In the genomic region with DNA sequence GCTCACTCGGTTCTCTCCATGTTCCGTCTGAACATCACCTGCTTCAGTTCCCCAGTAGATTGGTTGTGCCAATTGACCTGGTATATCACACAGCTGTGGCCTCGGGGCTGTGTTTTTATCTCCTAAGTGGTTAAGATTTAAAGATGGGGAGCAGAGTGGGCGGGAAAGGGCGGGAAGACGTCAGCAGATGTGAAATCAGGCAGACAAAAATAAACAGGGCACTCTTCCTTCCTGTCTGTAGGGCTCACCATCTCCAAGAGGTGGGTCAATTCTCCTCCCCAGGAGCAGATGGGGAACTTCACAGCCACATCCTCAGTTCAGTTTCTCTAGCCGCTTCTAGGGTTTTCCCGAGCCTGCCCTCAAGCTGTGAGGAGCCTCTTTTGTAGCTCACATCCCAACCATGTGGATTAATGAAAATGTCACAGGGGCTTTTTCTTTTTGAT, we compare ENCODE assay signal across 8 cellular contexts. TPM values are rescaled to one million over a fixed set of nuclear protein-coding genes. Genes with fewer than 3 reads are reported as not detected.
DNase-seq lines count a peak whose midpoint lies in the region; ATAC-seq and TF ChIP-seq lines count a peak whose summit lies in the region.

No MANE protein-coding gene starts in this region.

- H3K27ac ChIP-seq in Karpas-422 (ENCODE audit: low read length) (no peak overlapping the region), thyroid gland (no peak overlapping the region)

- 82% methylated on average over 8 of the region's 8 CpGs for WGBS in thyroid gland, 2 donors

- peak; percentile 27 for ATAC-seq in GM19468 (IDR thresholded peaks at IDR 0.05; ENCODE audit: extremely low read depth, unreplicated experiment)
- ATAC-seq in central memory CD8-positive, alpha-beta T cell (replicated peaks; ENCODE audit: extremely low read depth, poor library complexity, severe bottlenecking) = peak; percentile 62

- H3K36me3 ChIP-seq in BE2C (no peaks in the 10 kb centered on the region), Karpas-422 (ENCODE audit: insufficient read depth, low read length) (no peaks in the 10 kb centered on the region), thyroid gland (no peaks in the 10 kb centered on the region)

- no peak overlapping the region for H3K27ac Mint-ChIP-seq in central memory CD8-positive, alpha-beta T cell (ENCODE audit: low read depth)

- peaks cover 8% of the 10 kb centered on the region for H3K27me3 Mint-ChIP-seq in central memory CD8-positive, alpha-beta T cell

- no peak overlapping the region for H3K4me2 ChIP-seq in Karpas-422 (ENCODE audit: low read depth, low read length, poor library complexity, severe bottlenecking)

- no peak overlapping the region for H3K9ac ChIP-seq in Karpas-422 (ENCODE audit: low read length)

- peak; percentile 63 for DNase-seq in CD1c-positive myeloid dendritic cell (ENCODE audit: extremely low spot score)
- peak; percentile 75 to 76 for DNase-seq in Kasumi-1 (lab: John Stamatoyannopoulos, UW)
- no peak for DNase-seq in central memory CD8-positive, alpha-beta T cell (ENCODE audit: low spot score in 2 of 2)
- no peak for DNase-seq in DMS53 treated with DMSO at 0.1 percent for 48 hours (lab: John Stamatoyannopoulos, UW; ENCODE audit: unreplicated experiment)
- no peak for DNase-seq in BE2C
- DNase-seq in Karpas-422 = no peak
- no peak for DNase-seq in thyroid gland

- no peaks in the 10 kb centered on the region for H3K9me2 ChIP-seq in Karpas-422 (replicated peaks; ENCODE audit: insufficient read depth, low read length)

- H3K36me3 Mint-ChIP-seq in central memory CD8-positive, alpha-beta T cell (ENCODE audit: insufficient read depth) = peaks cover 3% of the 10 kb centered on the region

- H3K4me1 Mint-ChIP-seq in central memory CD8-positive, alpha-beta T cell = peaks cover 6% of the 10 kb centered on the region

- H3K9me3 ChIP-seq in BE2C = no peaks in the 10 kb centered on the region
- H3K9me3 ChIP-seq in Karpas-422 (ENCODE audit: low read length) = no peaks in the 10 kb centered on the region
- no peaks in the 10 kb centered on the region for H3K9me3 ChIP-seq in thyroid gland

- no peak overlapping the region for H3K4me3 Mint-ChIP-seq in central memory CD8-positive, alpha-beta T cell

- intact Hi-C loops in thyroid gland (cut with DNase I) = no loop called here

- H3K79me2 ChIP-seq in Karpas-422 (ENCODE audit: low read length) = no peaks in the 10 kb centered on the region

- H3K4me3 ChIP-seq in BE2C (ENCODE audit: low read depth, low read length) (no peak overlapping the region), Karpas-422 (ENCODE audit: low read length) (no peak overlapping the region), thyroid gland (replicated peaks in 1 of 3) (no peak overlapping the region)

- no peaks in the 10 kb centered on the region for H3K9me3 Mint-ChIP-seq in central memory CD8-positive, alpha-beta T cell

- TF ChIP-seq POLR2A in thyroid gland (IDR thresholded peaks at IDR 0.05) = no peak

- H2AFZ ChIP-seq in Karpas-422 (ENCODE audit: low read length) = no peak overlapping the region

- H4K20me1 ChIP-seq in Karpas-422 (ENCODE audit: insufficient read depth, low read depth, low read length) = 0 out of 2 replicates have a peak, but pooled peaks cover 3% of the 10 kb centered on the region

- TF ChIP-seq CTCF in BE2C (IDR thresholded peaks at IDR 0.05; ENCODE audit: low read depth, low read length) (no peak), thyroid gland (IDR thresholded peaks at IDR 0.05) (no peak)

- H3K27me3 ChIP-seq in BE2C (no peaks in the 10 kb centered on the region), Karpas-422 (ENCODE audit: low read length) (no peaks in the 10 kb centered on the region), thyroid gland (no peaks in the 10 kb centered on the region)

- H3K4me1 ChIP-seq in BE2C (no peaks in the 10 kb centered on the region), Karpas-422 (ENCODE audit: low read length) (peaks cover 28% of the 10 kb centered on the region), thyroid gland (peaks cover 0 to 10% of the 10 kb centered on the region in 2 donors)

RNA-seq across cellular contexts. Expression of gene LIMD1, which starts 26.8 kb away (rescaled TPM):
- polyA plus RNA-seq in BE2C (2012; ENCODE audit: insufficient read depth, insufficient read length, low read depth) = 4.1 TPM
- 3.5 and 5.7 TPM in 2 replicates for total RNA-seq in Karpas-422 (2014; rRNA removed; shearing (Covaris generic); ENCODE audit: low replicate concordance)
- 10 to 100 TPM; 43.4 to 59.2 (median 52.1) TPM for total RNA-seq in thyroid gland

Comparison
In these comparisons a context has a peak if more than half of its experiments do, and no peak if none do; other contexts are left out.
1. DNase-seq: peak in CD1c-positive myeloid dendritic cell (single experiment) and Kasumi-1 (2 of 2); none in central memory CD8-positive, alpha-beta T cell (0 of 2), DMS53 treated with DMSO at 0.1 percent for 48 hours (single experiment), BE2C (single experiment), Karpas-422 (single experiment) and thyroid gland (0 of 2).